In the genomic region with DNA sequence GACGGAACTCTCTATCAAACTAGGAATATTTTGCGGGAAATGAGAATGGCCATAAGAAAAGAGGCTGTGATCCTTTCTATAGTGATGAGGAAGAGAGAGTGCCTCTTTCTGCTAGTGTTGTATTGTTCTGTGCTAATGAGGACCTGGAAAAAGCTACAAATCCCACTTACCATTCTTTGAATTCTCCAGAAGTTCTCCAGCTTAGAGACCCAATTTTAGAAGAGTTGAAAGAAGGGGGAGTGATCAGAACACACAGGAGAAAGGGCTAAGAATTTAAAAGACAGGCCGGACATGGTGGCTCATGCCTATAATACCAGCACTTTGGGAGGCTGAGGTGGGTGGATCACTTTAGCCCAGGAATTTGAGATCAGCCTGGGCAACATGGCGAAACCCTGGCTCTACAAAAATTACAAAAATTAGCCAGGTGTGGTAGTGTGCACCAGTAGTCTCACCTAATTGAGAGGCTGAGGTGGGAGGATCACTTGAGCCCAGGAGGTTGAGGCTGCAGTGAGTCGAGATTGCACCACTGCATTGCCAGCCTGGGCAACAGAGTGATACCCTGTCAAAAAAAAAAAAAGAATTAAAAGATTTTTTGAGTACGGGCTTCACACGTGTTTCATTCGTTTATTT, we compare ENCODE assay signal across 35 cellular contexts.
"Had no signal": no experiment of that assay in that cellular context is flagged by ENCODE, and none has a peak within 500 bp of the region (broad histone marks: within the 10 kb centered on the region; RNA-seq: fewer than 3 reads in every experiment).

No MANE protein-coding gene starts in this region.

- H3K4me3 ChIP-seq: ascending aorta, cardiac muscle cell had no signal

- DNase-seq: activated B cell treated with CpG ODN at 0.5 μM for 24 hours; activated CD4-positive, alpha-beta memory T cell treated with anti-CD3 and anti-CD28 coated beads, Interleukin-2, amount 10 ng/mL, durations not matched to agents 7 days and 5 days; activated CD4-positive, alpha-beta T cell treated with anti-CD3 and anti-CD28 coated beads for 1 hour; activated CD4-positive, alpha-beta T cell treated with anti-CD3 and anti-CD28 coated beads for 48 hours; activated CD4-positive, alpha-beta T cell treated with anti-CD3 and anti-CD28 coated beads, Interleukin-2, amount 10 ng/mL, durations not matched to agents 7 days and 5 days; activated CD4-positive, alpha-beta T cell treated with anti-CD3 and anti-CD28 coated beads, Interleukin-2, amount 50 U/mL, for 48 hours; activated CD8-positive, alpha-beta memory T cell treated with anti-CD3 and anti-CD28 coated beads, Interleukin-2, amount 50 U/mL, for 4 hours; activated CD8-positive, alpha-beta T cell treated with anti-CD3 and anti-CD28 coated beads, Interleukin-2, amount 10 ng/mL, durations not matched to agents 7 days and 5 days; activated effector memory CD4-positive, alpha-beta T cell treated with Interleukin-2 at 50 U/mL for 16 hours; activated gamma-delta T cell; activated naive CD4-positive, alpha-beta T cell treated with anti-CD3 and anti-CD28 coated beads, Interleukin-2, amount 10 ng/mL, durations not matched to agents 7 days and 5 days; activated naive CD4-positive, alpha-beta T cell treated with Interleukin-2 at 50 U/mL for 16 hours; activated naive CD8-positive, alpha-beta T cell treated with anti-CD3 and anti-CD28 coated beads, Interleukin-2, amount 10 ng/mL, durations not matched to agents 7 days and 5 days; activated naive CD8-positive, alpha-beta T cell treated with anti-CD3 and anti-CD28 coated beads, Interleukin-2, amount 50 U/mL, for 24 hours; activated T-cell treated with anti-CD3 and anti-CD28 coated beads for 4 hours; activated T-cell treated with anti-CD3 and anti-CD28 coated beads, Interleukin-2, amount 50 U/mL, for 24 hours; activated T-cell treated with anti-CD3 and anti-CD28 coated beads, Interleukin-2, amount 50 U/mL, for 48 hours; amygdala; anterior cingulate cortex; caudate nucleus; T-helper 1 cell; T-helper 2 cell; T-helper 9 cell had no signal

- H3K4me3 Mint-ChIP-seq: activated B cell treated with CpG ODN at 0.5 μM for 24 hours; activated CD4-positive, alpha-beta memory T cell treated with anti-CD3 and anti-CD28 coated beads, Interleukin-2, amount 10 ng/mL, durations not matched to agents 7 days and 5 days; activated CD4-positive, alpha-beta T cell treated with anti-CD3 and anti-CD28 coated beads for 36 hours; activated CD4-positive, alpha-beta T cell treated with anti-CD3 and anti-CD28 coated beads, Interleukin-2, amount 10 ng/mL, durations not matched to agents 7 days and 5 days; activated CD8-positive, alpha-beta T cell treated with anti-CD3 and anti-CD28 coated beads, Interleukin-2, amount 10 ng/mL, durations not matched to agents 7 days and 5 days; activated naive CD4-positive, alpha-beta T cell treated with anti-CD3 and anti-CD28 coated beads, Interleukin-2, amount 10 ng/mL, durations not matched to agents 7 days and 5 days; activated naive CD4-positive, alpha-beta T cell treated with anti-CD3 and anti-CD28 coated beads, Interleukin-2, amount 50 U/mL, for 24 hours; activated naive CD8-positive, alpha-beta T cell; activated naive CD8-positive, alpha-beta T cell treated with anti-CD3 and anti-CD28 coated beads, Interleukin-2, amount 10 ng/mL, durations not matched to agents 7 days and 5 days; activated naive CD8-positive, alpha-beta T cell treated with anti-CD3 and anti-CD28 coated beads, Interleukin-2, amount 50 U/mL, for 24 hours; activated T-cell treated with anti-CD3 and anti-CD28 coated beads, Interleukin-2, amount 50 U/mL, for 24 hours; brain; central memory CD8-positive, alpha-beta T cell; T-helper 1 cell treated with Interleukin-12 subunit alpha and Interleukin-12 subunit beta and Interleukin-4 antibody, amounts not matched to agents 30 μg/mL and 1 μg/mL, for 36 hours; T-helper 2 cell treated with Interferon-gamma antibody and Interleukin-4, amounts not matched to agents 5 μg/mL and 100 μg/mL, for 36 hours had no signal

- H3K4me1 ChIP-seq: ascending aorta had no signal

- ATAC-seq: activated CD4-positive, CD25-positive, alpha-beta regulatory T cell treated with anti-CD3 and anti-CD28 coated beads, Interleukin-2, amount 50 U/mL, for 24 hours; activated CD8-positive, alpha-beta T cell treated with anti-CD3 and anti-CD28 coated beads, Interleukin-2, amount 10 ng/mL, durations not matched to agents 7 days and 5 days; activated naive CD8-positive, alpha-beta T cell treated with anti-CD3 and anti-CD28 coated beads, Interleukin-2, amount 50 U/mL, for 24 hours had no signal

- H3K9me3 ChIP-seq: ascending aorta had no signal

- H3K27ac Mint-ChIP-seq: activated B cell treated with CpG ODN at 0.5 μM for 24 hours; activated CD4-positive, alpha-beta memory T cell treated with anti-CD3 and anti-CD28 coated beads, Interleukin-2, amount 10 ng/mL, durations not matched to agents 7 days and 5 days; activated CD4-positive, alpha-beta T cell treated with anti-CD3 and anti-CD28 coated beads for 36 hours; activated CD4-positive, alpha-beta T cell treated with anti-CD3 and anti-CD28 coated beads, Interleukin-2, amount 10 ng/mL, durations not matched to agents 7 days and 5 days; activated CD8-positive, alpha-beta T cell treated with anti-CD3 and anti-CD28 coated beads, Interleukin-2, amount 10 ng/mL, durations not matched to agents 7 days and 5 days; activated naive CD4-positive, alpha-beta T cell treated with anti-CD3 and anti-CD28 coated beads, Interleukin-2, amount 10 ng/mL, durations not matched to agents 7 days and 5 days; activated naive CD4-positive, alpha-beta T cell treated with anti-CD3 and anti-CD28 coated beads, Interleukin-2, amount 50 U/mL, for 24 hours; activated naive CD8-positive, alpha-beta T cell; activated naive CD8-positive, alpha-beta T cell treated with anti-CD3 and anti-CD28 coated beads, Interleukin-2, amount 10 ng/mL, durations not matched to agents 7 days and 5 days; activated naive CD8-positive, alpha-beta T cell treated with anti-CD3 and anti-CD28 coated beads, Interleukin-2, amount 50 U/mL, for 24 hours; activated T-cell treated with anti-CD3 and anti-CD28 coated beads, Interleukin-2, amount 50 U/mL, for 24 hours; activated T-helper 2 cell treated with anti-CD3 and anti-CD28 coated beads, Interferon-gamma antibody, Interleukin-2, Interleukin-4, amounts not matched to agents 10 μg/mL and 5 μg/mL and 100 μg/mL, durations not matched to agents 14 hours and 24 hours and 36 hours; T-helper 1 cell treated with Interleukin-12 subunit alpha and Interleukin-12 subunit beta and Interleukin-4 antibody, amounts not matched to agents 30 μg/mL and 1 μg/mL, for 36 hours; T-helper 2 cell treated with Interferon-gamma antibody and Interleukin-4, amounts not matched to agents 5 μg/mL and 100 μg/mL, for 36 hours had no signal

- H3K36me3 ChIP-seq: ascending aorta, cardiac muscle cell had no signal

- H3K36me3 Mint-ChIP-seq: activated naive CD4-positive, alpha-beta T cell treated with anti-CD3 and anti-CD28 coated beads, Interleukin-2, amount 10 ng/mL, durations not matched to agents 7 days and 5 days; activated naive CD4-positive, alpha-beta T cell treated with anti-CD3 and anti-CD28 coated beads, Interleukin-2, amount 50 U/mL, for 24 hours; activated naive CD8-positive, alpha-beta T cell; activated naive CD8-positive, alpha-beta T cell treated with anti-CD3 and anti-CD28 coated beads, Interleukin-2, amount 10 ng/mL, durations not matched to agents 7 days and 5 days; brain had no signal

- H3K4me1 Mint-ChIP-seq: activated B cell treated with CpG ODN at 0.5 μM for 24 hours; activated CD4-positive, alpha-beta memory T cell treated with anti-CD3 and anti-CD28 coated beads, Interleukin-2, amount 10 ng/mL, durations not matched to agents 7 days and 5 days; activated CD4-positive, alpha-beta T cell treated with anti-CD3 and anti-CD28 coated beads for 36 hours; activated naive CD4-positive, alpha-beta T cell treated with anti-CD3 and anti-CD28 coated beads, Interleukin-2, amount 10 ng/mL, durations not matched to agents 7 days and 5 days; activated naive CD4-positive, alpha-beta T cell treated with anti-CD3 and anti-CD28 coated beads, Interleukin-2, amount 50 U/mL, for 24 hours; activated naive CD8-positive, alpha-beta T cell treated with anti-CD3 and anti-CD28 coated beads, Interleukin-2, amount 50 U/mL, for 24 hours; central memory CD8-positive, alpha-beta T cell had no signal

- H3K27me3 ChIP-seq: ascending aorta had no signal

- H3K9me3 Mint-ChIP-seq: activated B cell treated with CpG ODN at 0.5 μM for 24 hours; activated CD4-positive, alpha-beta memory T cell treated with anti-CD3 and anti-CD28 coated beads, Interleukin-2, amount 10 ng/mL, durations not matched to agents 7 days and 5 days; activated CD4-positive, alpha-beta T cell treated with anti-CD3 and anti-CD28 coated beads, Interleukin-2, amount 10 ng/mL, durations not matched to agents 7 days and 5 days; activated naive CD4-positive, alpha-beta T cell treated with anti-CD3 and anti-CD28 coated beads, Interleukin-2, amount 10 ng/mL, durations not matched to agents 7 days and 5 days; activated naive CD4-positive, alpha-beta T cell treated with anti-CD3 and anti-CD28 coated beads, Interleukin-2, amount 50 U/mL, for 24 hours; activated naive CD8-positive, alpha-beta T cell treated with anti-CD3 and anti-CD28 coated beads, Interleukin-2, amount 10 ng/mL, durations not matched to agents 7 days and 5 days; activated naive CD8-positive, alpha-beta T cell treated with anti-CD3 and anti-CD28 coated beads, Interleukin-2, amount 50 U/mL, for 24 hours; activated T-cell treated with anti-CD3 and anti-CD28 coated beads, Interleukin-2, amount 50 U/mL, for 24 hours; activated T-helper 2 cell treated with anti-CD3 and anti-CD28 coated beads, Interferon-gamma antibody, Interleukin-2, Interleukin-4, amounts not matched to agents 10 μg/mL and 5 μg/mL and 100 μg/mL, durations not matched to agents 14 hours and 24 hours and 36 hours; brain; central memory CD8-positive, alpha-beta T cell; T-helper 1 cell treated with Interleukin-12 subunit alpha and Interleukin-12 subunit beta and Interleukin-4 antibody, amounts not matched to agents 30 μg/mL and 1 μg/mL, for 36 hours; T-helper 2 cell treated with Interferon-gamma antibody and Interleukin-4, amounts not matched to agents 5 μg/mL and 100 μg/mL, for 36 hours had no signal

- H3K27ac ChIP-seq: ascending aorta, cardiac muscle cell, VCaP had no signal
